In genomic region chr5:129903466-129904101, GRCh38 we compare ENCODE assay signal across 9 cellular contexts. TPM values are rescaled to one million over a fixed set of nuclear protein-coding genes. Genes with fewer than 3 reads are reported as not detected.
DNase-seq lines count a peak whose midpoint lies in the region; ATAC-seq and TF ChIP-seq lines count a peak whose summit lies in the region.
"Had no signal": no experiment of that assay in that cellular context is flagged by ENCODE, and none has a peak within 500 bp of the region (broad histone marks: within the 10 kb centered on the region; RNA-seq: fewer than 3 reads in every experiment).

No MANE protein-coding gene starts in this region.

- peak overlapping the region; percentile 86 for H3K4me3 Mint-ChIP-seq in activated T-helper 17 cell treated with anti-CD3 and anti-CD28 coated beads, Interleukin-2, amount 50 U/mL, for 72 hours

- no peaks in the 10 kb centered on the region for H3K36me3 Mint-ChIP-seq in activated T-helper 17 cell treated with anti-CD3 and anti-CD28 coated beads, Interleukin-2, amount 50 U/mL, for 72 hours (ENCODE audit: low read depth)

- H3K27me3 ChIP-seq in HCT116 (ENCODE audit: insufficient read depth, low read length) (no peaks in the 10 kb centered on the region), iPS DF 6.9 (ENCODE audit: control insufficient read depth, insufficient read depth, low read length) (peaks cover 15% of the 10 kb centered on the region; the same call in 1 of the 2 replicates)

- POLR2A ChIA-PET in HCT116 (lab: Charles Lee), result no interaction called here

- H4K20me1 ChIP-seq in HCT116 (ENCODE audit: insufficient read depth), result no peaks in the 10 kb centered on the region

- H3K9me3 Mint-ChIP-seq in activated T-helper 17 cell treated with anti-CD3 and anti-CD28 coated beads, Interleukin-2, amount 50 U/mL, for 72 hours, result no peaks in the 10 kb centered on the region

- DNase-seq in HCT116 (ENCODE audit: low read depth, low spot score) (no peak), iPS DF 6.9 (ENCODE audit: low read depth, low spot score) (no peak), NCI-H2081 (lab: John Stamatoyannopoulos, UW) (no peak), NCI-H345 treated with DMSO at 0.1 percent for 48 hours (lab: John Stamatoyannopoulos, UW; ENCODE audit: unreplicated experiment) (no peak), NCI-H446 (lab: John Stamatoyannopoulos, UW) (no peak)
- DNase-seq in stimulated activated CD8-positive, alpha-beta memory T cell treated with anti-CD3 and anti-CD28 coated beads, Interleukin-4, amount 100 ng/mL, for 48 hours, result peak; percentile 22

- no CpG with 5 or more reads among the region's 29 CpGs for WGBS in iPS DF 6.9 (ENCODE audit: insufficient coverage, insufficient read length)

- RAD21 ChIA-PET in HCT116 (lab: Charles Lee; ENCODE audit: low non-redundant PET in 1 of 2, low total read pairs in 2 of 2, uncharacterized antibody in 2 of 2, unreplicated experiment in 2 of 2), result no interaction called here

- H2AFZ ChIP-seq in HCT116 (ENCODE audit: low read depth, low read length, poor library complexity, severe bottlenecking), result peak overlapping the region; percentile 93

- no peaks in the 10 kb centered on the region for H3K9me3 ChIP-seq in HCT116 (ENCODE audit: control insufficient read depth in 1 of 2, insufficient read depth in 1 of 2, low read depth in 1 of 2, low read length in 2 of 2)
- no peaks in the 10 kb centered on the region for H3K9me3 ChIP-seq in iPS DF 6.9 (ENCODE audit: control insufficient read depth, insufficient read depth, low read length)
- H3K9me3 ChIP-seq: neutrophil had no signal

- no peak for TF ChIP-seq POLR2A in HCT116 (IDR thresholded peaks at IDR 0.05; ENCODE audit: borderline replicate concordance, extremely low read depth, insufficient read depth, insufficient read length)

- peaks cover 14% of the 10 kb centered on the region for H3K4me1 Mint-ChIP-seq in activated T-helper 17 cell treated with anti-CD3 and anti-CD28 coated beads, Interleukin-2, amount 50 U/mL, for 72 hours

- H3K27me3 Mint-ChIP-seq in activated T-helper 17 cell treated with anti-CD3 and anti-CD28 coated beads, Interleukin-2, amount 50 U/mL, for 72 hours, result peaks cover 46% of the 10 kb centered on the region

- H3K27ac ChIP-seq in HCT116 (ENCODE audit: low read depth, low read length) (peak overlapping the region; percentile 36; the same call in 1 of the 2 replicates), iPS DF 6.9 (ENCODE audit: low read length) (no peak overlapping the region)
- H3K27ac ChIP-seq: neutrophil had no signal

- H3K4me3 ChIP-seq in HCT116 (replicated peaks in 1 of 2; ENCODE audit: low read depth in 1 of 2, low read length in 2 of 2) (peak overlapping the region; percentile 49 to 62), iPS DF 6.9 (ENCODE audit: low read length) (peak overlapping the region; percentile 60; the same call in 1 of the 2 replicates)

- H3K36me3 ChIP-seq in HCT116 (ENCODE audit: control insufficient read depth in 1 of 2, insufficient read depth in 2 of 2, low read length in 2 of 2) (no peaks in the 10 kb centered on the region), iPS DF 6.9 (ENCODE audit: control insufficient read depth, insufficient read depth, low read length) (no peaks in the 10 kb centered on the region)
- H3K36me3 ChIP-seq: neutrophil had no signal

- no peaks in the 10 kb centered on the region for H3K79me2 ChIP-seq in HCT116 (ENCODE audit: insufficient read depth, low read length)

- CTCF ChIA-PET in HCT116 (lab: Charles Lee), result no interaction called here

- intact Hi-C loops in HCT116 (cut with micrococcal nuclease), result loop anchor here (10.0 kb wide), 1 partner anchor 1481 kb away; no protein-coding TSS in a partner anchor

- no peak for TF ChIP-seq RAD21 in HCT116 (IDR thresholded peaks at IDR 0.05; ENCODE audit: low read depth)

- TF ChIP-seq CTCF in HCT116 (IDR thresholded peaks at IDR 0.05 in 2 of 3, conservative IDR thresholded peaks at IDR 0.05 in 1 of 3; ENCODE audit: borderline replicate concordance in 1 of 3, insufficient read depth in 1 of 3, low read depth in 2 of 3, low read length in 2 of 3), result no peak

- ATAC-seq in HCT116 (peak; percentile 35), HG02763 (IDR thresholded peaks at IDR 0.05; ENCODE audit: unreplicated experiment) (no peak)
- no peak for ATAC-seq in activated T-helper 17 cell treated with anti-CD3 and anti-CD28 coated beads, Interleukin-2, amount 50 U/mL, for 72 hours (replicated peaks)

- H3K27ac Mint-ChIP-seq in activated T-helper 17 cell treated with anti-CD3 and anti-CD28 coated beads, Interleukin-2, amount 50 U/mL, for 72 hours, result no peak overlapping the region

- no peaks in the 10 kb centered on the region for H3K9me2 ChIP-seq in HCT116 (ENCODE audit: insufficient read depth)

- peak overlapping the region; percentile 62 for H3K9ac ChIP-seq in HCT116 (ENCODE audit: low read length)

- H3K4me1 ChIP-seq in HCT116 (ENCODE audit: control insufficient read depth in 1 of 2, insufficient read depth in 2 of 2, low read length in 2 of 2), result peaks cover 9 to 28% of the 10 kb centered on the region in 2 experiments; a peak in 3 of 4 replicates
- H3K4me1 ChIP-seq in iPS DF 6.9 (ENCODE audit: control insufficient read depth, insufficient read depth, low read length), result no peaks in the 10 kb centered on the region

- H3K4me2 ChIP-seq in HCT116 (ENCODE audit: low read length), result peak overlapping the region; percentile 90

- no TSS peak for BruUV-seq in HCT116 (replicated peaks; lab: Mats Ljungman, UMichigan)

TF ChIP-seq in HCT116, 20 proteins besides CTCF, POLR2A, EP300 and RAD21:
- TF ChIP-seq YY1 (IDR thresholded peaks at IDR 0.05; ENCODE audit: extremely low read depth, insufficient replicate concordance, low read depth, low read length), result no peak
- TF ChIP-seq SP1 (IDR thresholded peaks at IDR 0.05; ENCODE audit: low read depth), result no peak
- TF ChIP-seq SIN3A (IDR thresholded peaks at IDR 0.05; ENCODE audit: low read depth), result no peak
- TF ChIP-seq REST (IDR thresholded peaks at IDR 0.05; ENCODE audit: low read depth), result no peak
- no peak for TF ChIP-seq TCF7L2 (IDR thresholded peaks at IDR 0.05; ENCODE audit: borderline replicate concordance, extremely low read depth, insufficient read depth, insufficient read length)
- TF ChIP-seq ATF3 (IDR thresholded peaks at IDR 0.05), result no peak
- TF ChIP-seq ZNF274 (IDR thresholded peaks at IDR 0.05; ENCODE audit: low read depth, low read length), result no peak
- TF ChIP-seq ZFX (IDR thresholded peaks at IDR 0.05), result no peak
- no peak for TF ChIP-seq FOSL1 (IDR thresholded peaks at IDR 0.05; ENCODE audit: low read depth)
- TF ChIP-seq EZH2 (IDR thresholded peaks at IDR 0.05), result no peak
- TF ChIP-seq CBX3 (IDR thresholded peaks at IDR 0.05; ENCODE audit: low read depth), result no peak
- no peak for TF ChIP-seq ZBTB33 (IDR thresholded peaks at IDR 0.05; ENCODE audit: extremely low read depth, insufficient replicate concordance, low read length)
- no peak for TF ChIP-seq SRF (IDR thresholded peaks at IDR 0.05; ENCODE audit: low read depth)
- TF ChIP-seq JUND (IDR thresholded peaks at IDR 0.05), result no peak
- no peak for TF ChIP-seq EZH2phosphoT487 (IDR thresholded peaks at IDR 0.05; ENCODE audit: borderline replicate concordance)
- TF ChIP-seq EGR1 (IDR thresholded peaks at IDR 0.05; ENCODE audit: low read depth), result no peak

RNA-seq across cellular contexts. Expression of gene CHSY3, which starts 0.7 kb away (rescaled TPM):
- total RNA-seq in HCT116 (2021; ENCODE audit: unreplicated experiment), result 2.3 TPM
- 0.57 and 0.64 TPM in 2 replicates for polyA plus RNA-seq in HCT116 (2012)
- not detected for total RNA-seq in activated T-helper 17 cell treated with anti-CD3 and anti-CD28 coated beads, Interleukin-2, amount 50 U/mL, for 72 hours
